Comparison of ENCODE assay signal across 8 cellular contexts in the genomic region with DNA sequence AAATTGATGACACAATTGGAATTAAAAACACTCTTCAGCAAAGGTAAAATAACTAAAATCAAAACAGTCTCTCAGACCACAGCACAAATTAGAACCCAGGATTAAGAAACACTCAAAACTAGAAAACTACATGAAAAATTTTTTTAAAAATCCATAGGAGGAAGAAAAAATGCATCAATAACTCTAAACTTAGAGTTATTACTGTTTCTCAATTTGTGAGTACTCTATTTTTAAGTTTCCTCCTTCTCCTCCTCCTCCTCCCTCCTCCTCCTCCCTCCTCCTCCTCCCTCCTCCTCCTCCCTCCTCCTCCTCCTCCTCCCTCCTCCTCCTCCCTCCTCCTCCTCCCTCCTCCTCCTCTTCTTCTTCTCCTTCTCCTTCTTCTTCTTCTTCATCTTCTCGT.
"Had no signal": no experiment of that assay in that cellular context is flagged by ENCODE, and none has a peak within 500 bp of the region (broad histone marks: within the 10 kb centered on the region; RNA-seq: fewer than 3 reads in every experiment).

No MANE protein-coding gene starts in this region.

- DNase-seq: GDM1, GF-D8 had no signal

- FAIRE-seq: G401.6, GM12878, GM12891, GM12892, GM18507, GM19239 had no signal

- H3K4me3 ChIP-seq: GM12878 had no signal

- ATAC-seq: GM12878 had no signal
